ENCODE assay signal across 8 cellular contexts in genomic region chr18:26190506-26190905, GRCh38. TPM values are rescaled to one million over a fixed set of nuclear protein-coding genes. Genes with fewer than 3 reads are reported as not detected.
DNase-seq lines count a peak whose midpoint lies in the region; ATAC-seq, FAIRE-seq and TF ChIP-seq lines count a peak whose summit lies in the region.

No MANE protein-coding gene starts in this region.

- TF ChIP-seq POLR2A in uterus (IDR thresholded peaks at IDR 0.05) (no peak), ovary (IDR thresholded peaks at IDR 0.05) (no peak)

- intact Hi-C loops in uterus (cut with DNase I; ENCODE audit: low total_unique reads), result no loop called here
- intact Hi-C loops in ovary (cut with DNase I), result no loop called here

- H3K9me2 ChIP-seq in GM23248 (ENCODE audit: insufficient read depth), result no peaks in the 10 kb centered on the region

- H3K27me3 ChIP-seq in small intestine (ENCODE audit: control insufficient read depth in 2 of 2, insufficient read depth in 2 of 2, low read length in 2 of 2), result no peaks in the 10 kb centered on the region
- H3K27me3 ChIP-seq in GM23248 (replicated peaks; ENCODE audit: insufficient read depth), result no peaks in the 10 kb centered on the region
- no peaks in the 10 kb centered on the region for H3K27me3 ChIP-seq in uterus
- H3K27me3 ChIP-seq in ovary, result no peaks in the 10 kb centered on the region

- FAIRE-seq in small intestine (lab: Jason Lieb, UNC), result no peak

- H2AFZ ChIP-seq in GM23248, result no peak overlapping the region

- TF ChIP-seq EP300 in ovary (IDR thresholded peaks at IDR 0.05), result no peak

- DNase-seq in activated CD4-positive, alpha-beta T cell treated with anti-CD3 and anti-CD28 coated beads for 4 hours, result peak; percentile 30 to 38
- peak; percentile 21 for DNase-seq in small intestine
- no peak for DNase-seq in GM23248
- no peak for DNase-seq in C1 segment of cervical spinal cord (lab: John Stamatoyannopoulos, UW)
- DNase-seq in uterus, result no peak
- no peak for DNase-seq in ovary

- H3K4me3 ChIP-seq in small intestine (ENCODE audit: low read depth in 1 of 2, low read length in 2 of 2) (no peak overlapping the region), GM23248 (no peak overlapping the region), uterus (no peak overlapping the region), ovary (no peak overlapping the region)

- H3K9me3 ChIP-seq in small intestine (ENCODE audit: control insufficient read depth, low read depth) (no peaks in the 10 kb centered on the region), GM23248 (ENCODE audit: low read depth) (no peaks in the 10 kb centered on the region), uterus (no peaks in the 10 kb centered on the region), ovary (no peaks in the 10 kb centered on the region)

- no peak overlapping the region for H3K9ac ChIP-seq in GM23248

- TF ChIP-seq CTCF in uterus (IDR thresholded peaks at IDR 0.05) (no peak), ovary (IDR thresholded peaks at IDR 0.05) (no peak)

- ATAC-seq in GM19025 (IDR thresholded peaks at IDR 0.05; ENCODE audit: low read depth, unreplicated experiment) (peak; percentile 78), HG03064 (IDR thresholded peaks at IDR 0.05; ENCODE audit: low read depth, unreplicated experiment) (peak; percentile 80)

- H3K79me2 ChIP-seq in GM23248 (ENCODE audit: insufficient read depth), result no peaks in the 10 kb centered on the region

- H3K4me1 ChIP-seq in small intestine (ENCODE audit: control insufficient read depth in 2 of 2, insufficient read depth in 1 of 2, low read depth in 1 of 2, low read length in 1 of 2), result no peaks in the 10 kb centered on the region
- no peaks in the 10 kb centered on the region for H3K4me1 ChIP-seq in GM23248 (ENCODE audit: insufficient read depth)
- no peaks in the 10 kb centered on the region for H3K4me1 ChIP-seq in uterus
- H3K4me1 ChIP-seq in ovary (ENCODE audit: insufficient read depth), result no peaks in the 10 kb centered on the region

- H3K27ac ChIP-seq in small intestine (ENCODE audit: low read depth in 1 of 2, low read length in 1 of 2), result peak overlapping the region in 1 of 2 donors; percentile 8
- H3K27ac ChIP-seq in GM23248, result no peak overlapping the region
- no peak overlapping the region for H3K27ac ChIP-seq in uterus
- no peak overlapping the region for H3K27ac ChIP-seq in ovary

- H3K4me2 ChIP-seq in GM23248 (ENCODE audit: unreplicated experiment), result no peak overlapping the region

- in situ Hi-C loops in GM23248 (cut with MboI), result no loop called here

- H4K20me1 ChIP-seq in GM23248 (ENCODE audit: insufficient read depth), result no peaks in the 10 kb centered on the region

- H3K36me3 ChIP-seq in small intestine (ENCODE audit: control insufficient read depth in 2 of 2, insufficient read depth in 2 of 2, low read length in 2 of 2), result no peaks in the 10 kb centered on the region
- H3K36me3 ChIP-seq in GM23248 (ENCODE audit: low read depth), result no peaks in the 10 kb centered on the region
- H3K36me3 ChIP-seq in uterus, result no peaks in the 10 kb centered on the region
- no peaks in the 10 kb centered on the region for H3K36me3 ChIP-seq in ovary

- H3F3A ChIP-seq in GM23248 (ENCODE audit: insufficient read depth), result no peaks in the 10 kb centered on the region

- WGBS in small intestine, 3 donors, result 59 to 71% (median 67%) methylated on average over 8 of the region's 8 CpGs
- 65 to 67% methylated on average over 8 of the region's 8 CpGs for WGBS in GM23248 (ENCODE audit: low coverage in 1 of 2, low lambda C conversion rate in 2 of 2, missing lambda C conversion rate in 2 of 2), 2 experiments
- WGBS in ovary, 3 donors, result 88 to 92% (median 91%) methylated on average over 8 of the region's 8 CpGs

RNA-seq across cellular contexts. Expression of gene TAF4B, which starts 35.7 kb away (rescaled TPM):
- 1 to 10 TPM in 2 of 3 donors, under 1 TPM in 1; 0.22 to 2.4 (median 1.1) TPM for polyA plus RNA-seq in small intestine
- total RNA-seq in GM23248 (2014; rRNA removed; shearing (Covaris generic)), result 1.1 and 1.9 TPM in 2 replicates
- 1.5 and 1.6 TPM in 2 replicates for polyA plus RNA-seq in GM23248 (2016; fragmentation: Nextera tagmentation; extraction: Ambion mirVana)
- 10 to 100 TPM in 2 of 4 donors, 1 to 10 TPM in 2; 6.7 to 28.2 (median 11.9) TPM for total RNA-seq in uterus
- total RNA-seq in ovary, result 10 to 100 TPM in 2 of 7 donors, 1 to 10 TPM in 5; 5.0 to 19.1 (median 9.4) TPM
- polyA plus RNA-seq in ovary, result 1 to 10 TPM; 5.0 to 5.3 TPM

RNA-seq across cellular contexts. Expression of gene PSMA8, which starts 56.8 kb away (rescaled TPM):
- polyA plus RNA-seq in small intestine (under 1 TPM in 1 of 3 donors, not detected in 2; 0.15 TPM), GM23248 (2016; fragmentation: Nextera tagmentation; extraction: Ambion mirVana) (not detected in 2 replicates), ovary (under 1 TPM in 1 of 2 donors, not detected in 1; 0.17 TPM)
- total RNA-seq in GM23248 (2014; rRNA removed; shearing (Covaris generic)), result not detected in 2 replicates
- total RNA-seq in uterus (not detected), ovary (under 1 TPM in 3 of 7 donors, not detected in 4; 0.12 to 0.25 (median 0.15) TPM)

Comparison
In these comparisons a context has a peak if more than half of its experiments do, and no peak if none do; other contexts are left out.
1. DNase-seq: peak in activated CD4-positive, alpha-beta T cell treated with anti-CD3 and anti-CD28 coated beads for 4 hours (2 of 2) and small intestine (single experiment); none in GM23248 (single experiment), C1 segment of cervical spinal cord (0 of 14), uterus (0 of 2) and ovary (0 of 5).